In the genomic region with DNA sequence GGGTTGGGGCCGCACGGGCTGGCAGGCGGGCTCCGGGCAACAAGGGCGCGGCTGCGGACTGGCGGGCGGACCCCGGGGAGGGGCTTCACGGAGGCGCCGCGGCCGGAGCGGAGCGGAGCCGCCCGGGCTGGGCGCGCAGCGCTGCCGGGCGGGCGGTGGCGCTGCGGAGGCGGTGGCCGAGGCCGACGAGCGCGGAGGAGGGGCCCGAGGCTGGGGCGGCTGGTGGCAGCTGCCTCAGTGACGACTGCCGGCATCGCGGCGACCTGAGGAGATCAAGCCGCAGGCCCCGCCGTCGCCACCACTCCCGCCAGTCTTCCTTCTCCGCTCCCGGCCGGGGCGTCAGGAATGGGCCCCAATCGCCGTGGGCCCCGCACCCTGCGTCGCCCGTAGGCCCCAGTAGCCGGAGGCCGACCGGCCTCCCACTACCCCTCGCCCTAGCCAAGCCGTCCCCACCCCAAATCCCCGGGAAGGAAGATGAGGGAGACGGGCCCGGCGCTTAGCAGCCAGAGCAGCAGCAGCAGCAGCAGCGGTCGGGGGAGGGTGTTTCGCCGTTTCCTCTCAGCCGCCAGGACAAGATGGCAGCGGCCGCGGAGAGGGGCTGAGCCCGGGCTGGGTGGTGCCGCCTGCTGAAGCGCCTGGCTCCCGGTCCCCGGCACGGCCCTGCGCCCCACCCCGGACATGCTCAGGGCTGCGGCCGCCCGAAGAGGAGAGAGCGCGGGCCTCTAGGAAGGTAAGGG, we compare ENCODE assay signal across 8 cellular contexts. TPM values are rescaled to one million over a fixed set of nuclear protein-coding genes. Genes with fewer than 3 reads are reported as not detected.
DNase-seq lines count a peak whose midpoint lies in the region; ATAC-seq and TF ChIP-seq lines count a peak whose summit lies in the region.

HIPK3 (plus strand) TSS at position 222 of the 737 bp plus-strand sequence.

- no peak for TF ChIP-seq POLR2A in testis (IDR thresholded peaks at IDR 0.05)

- ATAC-seq in activated naive CD4-positive, alpha-beta T cell treated with anti-CD3 and anti-CD28 coated beads, Interleukin-2, amount 50 U/mL, for 72 hours = peak; percentile 82 to 83

- no peaks in the 10 kb centered on the region for H3K27me3 Mint-ChIP-seq in osteocyte (ENCODE audit: unreplicated experiment)

- in situ Hi-C loops in HAP-1 (cut with MboI; ENCODE audit: low sequenced_read_pairs) = loop anchor here (10.0 kb wide), 1 partner anchor 93 kb away; the partner anchor contains the start of gene CSTF3

- peaks cover 0 to 4% of the 10 kb centered on the region in 2 donors for H3K9me3 Mint-ChIP-seq in activated naive CD4-positive, alpha-beta T cell treated with anti-CD3 and anti-CD28 coated beads, Interleukin-2, amount 50 U/mL, for 72 hours
- H3K9me3 Mint-ChIP-seq in osteocyte (ENCODE audit: unreplicated experiment) = no peaks in the 10 kb centered on the region

- WGBS in testis, 2 donors = 0% methylated on average over 56 of the region's 85 CpGs; no CpG with 5 or more reads in 1 of the 2 donors

- H3K27me3 ChIP-seq in GM06990 (replicated peaks; ENCODE audit: control insufficient read depth, insufficient read depth, low read length) (no peaks in the 10 kb centered on the region), HAP-1 (ENCODE audit: low read depth) (no peaks in the 10 kb centered on the region), MG63 (no peaks in the 10 kb centered on the region), testis (no peaks in the 10 kb centered on the region)

- peak within 1 kb of the TSS; percentile 97 for H3K4me3 ChIP-seq in GM06990 (replicated peaks; ENCODE audit: low read depth, low read length)
- peak within 1 kb of the TSS; percentile 82 for H3K4me3 ChIP-seq in HAP-1
- H3K4me3 ChIP-seq in MG63 = peak within 1 kb of the TSS; percentile 84
- H3K4me3 ChIP-seq in testis = peak within 1 kb of the TSS; percentile 70 to 92

- H3K36me3 Mint-ChIP-seq in activated naive CD4-positive, alpha-beta T cell treated with anti-CD3 and anti-CD28 coated beads, Interleukin-2, amount 50 U/mL, for 72 hours = peaks cover 11 to 19% of the 10 kb centered on the region in 2 donors
- no peaks in the 10 kb centered on the region for H3K36me3 Mint-ChIP-seq in osteocyte (ENCODE audit: unreplicated experiment)

- intact Hi-C loops in testis (cut with DNase I; ENCODE audit: low total_unique reads) = loop anchor here (10.0 kb wide), 1 partner anchor 67 kb away; no protein-coding TSS in a partner anchor

- H3K27ac Mint-ChIP-seq in activated naive CD4-positive, alpha-beta T cell treated with anti-CD3 and anti-CD28 coated beads, Interleukin-2, amount 50 U/mL, for 72 hours = peak within 1 kb of the TSS; percentile 94 to 99
- peak within 1 kb of the TSS; percentile 100 for H3K27ac Mint-ChIP-seq in osteocyte (ENCODE audit: unreplicated experiment)

- H3K4me1 Mint-ChIP-seq in osteocyte (ENCODE audit: unreplicated experiment) = peaks cover 39% of the 10 kb centered on the region

- peaks cover 30% of the 10 kb centered on the region for H3K4me1 ChIP-seq in HAP-1
- peaks cover 27% of the 10 kb centered on the region for H3K4me1 ChIP-seq in testis

- H3K36me3 ChIP-seq in GM06990 (ENCODE audit: control insufficient read depth, insufficient read depth, low read length) (no peaks in the 10 kb centered on the region), HAP-1 (replicated peaks) (no peaks in the 10 kb centered on the region), MG63 (0 out of 2 replicates have a peak, but pooled peaks cover 4% of the 10 kb centered on the region), testis (ENCODE audit: low read depth, missing control alignments) (no peaks in the 10 kb centered on the region)

- H3K9me3 ChIP-seq in HAP-1 (no peaks in the 10 kb centered on the region), MG63 (no peaks in the 10 kb centered on the region), testis (no peaks in the 10 kb centered on the region)

- H3K27ac ChIP-seq in testis = peak within 1 kb of the TSS; percentile 98 to 100

- no peak for TF ChIP-seq CTCF in GM06990 (IDR thresholded peaks at IDR 0.05; ENCODE audit: insufficient read depth, low read length, poor library complexity, severe bottlenecking)
- peak; percentile 46 for TF ChIP-seq CTCF in osteocyte (IDR thresholded peaks at IDR 0.05)
- TF ChIP-seq CTCF in testis (IDR thresholded peaks at IDR 0.05) = peak in 1 of 3 experiments; percentile 35

- peak within 1 kb of the TSS; percentile 97 for H3K4me3 Mint-ChIP-seq in osteocyte (ENCODE audit: unreplicated experiment)

- peak; percentile 91 for DNase-seq in GM06990 (ENCODE audit: extremely low read depth, insufficient read length)
- DNase-seq in HAP-1 (ENCODE audit: low spot score in 2 of 2) = peak; percentile 73 to 87
- peak; percentile 88 for DNase-seq in MG63
- DNase-seq in SKM-1 treated with dmso at 0.1 percent for 144 hours (lab: John Stamatoyannopoulos, UW; ENCODE audit: unreplicated experiment) = peak; percentile 79
- DNase-seq in activated naive CD4-positive, alpha-beta T cell treated with anti-CD3 and anti-CD28 coated beads, Interleukin-2, amount 50 U/mL, for 72 hours (ENCODE audit: low spot score in 2 of 2) = peak; percentile 79 to 83
- peak; percentile 82 for DNase-seq in glomerular visceral epithelial cell (ENCODE audit: extremely low spot score)
- DNase-seq in osteocyte (ENCODE audit: extremely low spot score, unreplicated experiment) = peak; percentile 96
- peak; percentile 87 for DNase-seq in testis

RNA-seq across cellular contexts. Expression of gene HIPK3, which starts in this region (rescaled TPM):
- total RNA-seq in MG63 (2014; rRNA removed; shearing (Covaris generic); ENCODE audit: low replicate concordance) = 36.4 and 47.7 TPM in 2 replicates
- total RNA-seq in activated naive CD4-positive, alpha-beta T cell treated with anti-CD3 and anti-CD28 coated beads, Interleukin-2, amount 50 U/mL, for 72 hours = 10 to 100 TPM; 24.4 to 31.2 TPM
- 78.8 and 80.7 TPM in 2 replicates for total RNA-seq in osteocyte
- total RNA-seq in testis = 10 to 100 TPM; 86.3 to 90.2 TPM
- polyA plus RNA-seq in testis (ENCODE audit: insufficient read depth, low read depth, low replicate concordance) = 47.6 TPM

Comparison
In these comparisons a context has a peak if more than half of its experiments do, and no peak if none do; other contexts are left out.
1. Peak in every context shown above with its lines: DNase-seq, ATAC-seq, H3K4me3 ChIP-seq and H3K27ac ChIP-seq.